In genomic region chr17:58755577-58756245, GRCh38 we compare ENCODE assay signal across 8 cellular contexts. TPM values are rescaled to one million over a fixed set of nuclear protein-coding genes. Genes with fewer than 3 reads are reported as not detected.
DNase-seq lines count a peak whose midpoint lies in the region; ATAC-seq and TF ChIP-seq lines count a peak whose summit lies in the region.

PPM1E (plus strand) TSS chr17:58755854.

- H3K23ac ChIP-seq in neuronal stem cell (ENCODE audit: low read depth, low read length, poor library complexity), result peak within 1 kb of the TSS; percentile 82

- H2BK120ac ChIP-seq in neuronal stem cell (ENCODE audit: low read depth, low read length), result peak within 1 kb of the TSS; percentile 56

- CTCF ChIA-PET in Panc1 (lab: Charles Lee), result no interaction called here

- H3K4me3 ChIP-seq in Panc1 (ENCODE audit: low read depth in 2 of 2, low read length in 2 of 2) (peak within 1 kb of the TSS; percentile 57 to 70), neuronal stem cell (ENCODE audit: low read length in 2 of 2) (peak within 1 kb of the TSS; percentile 96), tibial artery (peak within 1 kb of the TSS; percentile 38 to 53)

- H2BK15ac ChIP-seq in neuronal stem cell (ENCODE audit: low read length), result peak within 1 kb of the TSS; percentile 70

- in situ Hi-C loops in KBM-7 (cut with MboI; ENCODE audit: low pct_unique_long_range_greater_than_20kb, low sequenced_read_pairs) (no loop called here), Panc1 (cut with HindIII; ENCODE audit: low pct_unique_long_range_greater_than_20kb, low sequenced_read_pairs) (no loop called here)

- no peaks in the 10 kb centered on the region for H3K79me1 ChIP-seq in neuronal stem cell (ENCODE audit: low read depth, low read length)

- TF ChIP-seq CTCF in Panc1 (IDR thresholded peaks at IDR 0.05) (no peak), tibial artery (IDR thresholded peaks at IDR 0.05) (no peak)

- peaks cover 9% of the 10 kb centered on the region for H3K27me3 ChIP-seq in Panc1 (ENCODE audit: control insufficient read depth, insufficient read depth, low read length)
- no peaks in the 10 kb centered on the region for H3K27me3 ChIP-seq in neuronal stem cell (ENCODE audit: control insufficient read depth in 3 of 3, insufficient read depth in 3 of 3, low read depth in 1 of 3, low read length in 3 of 3)
- H3K27me3 ChIP-seq in tibial artery, result peaks cover 0 to 57% of the 10 kb centered on the region in 2 donors

- no peak within 1 kb of the TSS for H2BK12ac ChIP-seq in neuronal stem cell (ENCODE audit: low read length)

- H3K14ac ChIP-seq in neuronal stem cell (ENCODE audit: low read length), result peak within 1 kb of the TSS; percentile 65

- H3K27ac ChIP-seq in Panc1 (ENCODE audit: low read length) (no peak within 1 kb of the TSS; the same call in 1 of the 2 replicates), neuronal stem cell (replicated peaks; ENCODE audit: low read length) (peak within 1 kb of the TSS; percentile 83), tibial artery (no peak within 1 kb of the TSS)

- no peak within 1 kb of the TSS for H3K4ac ChIP-seq in neuronal stem cell (ENCODE audit: low read length)

- no peak within 1 kb of the TSS for H4K8ac ChIP-seq in neuronal stem cell (ENCODE audit: low read depth, low read length)

- peak within 1 kb of the TSS; percentile 91 for H2BK5ac ChIP-seq in neuronal stem cell (ENCODE audit: low read length)

- peak within 1 kb of the TSS; percentile 97 for H2AFZ ChIP-seq in neuronal stem cell (ENCODE audit: low read length)

- H3K36me3 ChIP-seq in Panc1 (ENCODE audit: control insufficient read depth, insufficient read depth, low read length) (no peaks in the 10 kb centered on the region), neuronal stem cell (replicated peaks in 1 of 2; ENCODE audit: control insufficient read depth in 2 of 2, insufficient read depth in 2 of 2, low read length in 2 of 2) (no peaks in the 10 kb centered on the region), tibial artery (no peaks in the 10 kb centered on the region)

- peak within 1 kb of the TSS; percentile 98 for H3K18ac ChIP-seq in neuronal stem cell (ENCODE audit: low read length)

- BruUV-seq in Panc1 (replicated peaks; lab: Mats Ljungman, UMichigan), result no TSS peak

- DNase-seq in DMS53 (lab: John Stamatoyannopoulos, UW) (peak; percentile 86), KBM-7 (peak; percentile 82), Panc1 (ENCODE audit: low read depth, low spot score) (no peak), activated gamma-delta T cell treated with Interleukin-2 at 50 U/mL for 16 hours (peak; percentile 25), germinal center (ENCODE audit: low spot score) (peak; percentile 84), neuronal stem cell (ENCODE audit: low spot score) (peak; percentile 97), tibial artery (peak in 1 of 2 donors; percentile 31)

- H3K9ac ChIP-seq in neuronal stem cell (ENCODE audit: low read depth, low read length, poor library complexity), result peak within 1 kb of the TSS; percentile 94

- H3K9me3 ChIP-seq in Panc1 (ENCODE audit: control insufficient read depth, insufficient read depth, low read depth, low read length) (no peaks in the 10 kb centered on the region), neuronal stem cell (replicated peaks in 1 of 2; ENCODE audit: control insufficient read depth in 2 of 2, insufficient read depth in 1 of 2, low read depth in 1 of 2, low read length in 2 of 2) (no peaks in the 10 kb centered on the region), tibial artery (no peaks in the 10 kb centered on the region)

- no CpG with 5 or more reads among the region's 71 CpGs for WGBS in neuronal stem cell (ENCODE audit: extremely low coverage in 2 of 2, insufficient read length in 2 of 2, insufficient replicate concordance in 1 of 2), 2 donors

- ATAC-seq in Panc1, result peak; percentile 96
- ATAC-seq in GM18907 (IDR thresholded peaks at IDR 0.05; ENCODE audit: unreplicated experiment), result no peak

- no peak within 1 kb of the TSS for H4K91ac ChIP-seq in neuronal stem cell (ENCODE audit: low read depth, low read length, poor library complexity)

- POLR2A ChIA-PET in Panc1 (lab: Charles Lee), result no interaction called here

- peak within 1 kb of the TSS; percentile 75 for H3K4me2 ChIP-seq in neuronal stem cell (ENCODE audit: insufficient read depth, low read length, poor library complexity, severe bottlenecking)

- peak within 1 kb of the TSS; percentile 10 for H2AK5ac ChIP-seq in neuronal stem cell (ENCODE audit: low read depth, low read length)

- no peaks in the 10 kb centered on the region for H3K4me1 ChIP-seq in Panc1 (ENCODE audit: control insufficient read depth, insufficient read depth, low read length)
- peaks cover 0 to 2% of the 10 kb centered on the region in 2 donors for H3K4me1 ChIP-seq in neuronal stem cell (ENCODE audit: control insufficient read depth in 2 of 2, insufficient read depth in 1 of 2, low read depth in 1 of 2, low read length in 2 of 2)
- peaks cover 0 to 20% (median 18%) of the 10 kb centered on the region in 4 donors for H3K4me1 ChIP-seq in tibial artery

- intact Hi-C loops in Panc1 (cut with micrococcal nuclease; ENCODE audit: unreplicated experiment) (no loop called here), tibial artery (cut with DNase I; ENCODE audit: low total_unique reads) (no loop called here)

RNA-seq across cellular contexts. Expression of gene PPM1E, which starts in this region (rescaled TPM):
- 2.9 TPM for total RNA-seq in Panc1 (2021; ENCODE audit: unreplicated experiment)
- polyA plus RNA-seq in Panc1 (2012; ENCODE audit: insufficient read length), result 1.2 TPM
- polyA plus RNA-seq in neuronal stem cell (2013, experiment 1 of 2), result 6.2 TPM
- 6.5 TPM for polyA plus RNA-seq in neuronal stem cell (2013, experiment 2 of 2)

Comparison
In these comparisons a context has a peak if more than half of its experiments do, and no peak if none do; other contexts are left out.
1. H3K4me3 ChIP-seq: peak in every context shown above with its lines; median percentile 96 in neuronal stem cell; 64 in Panc1; 46 in tibial artery.